1 cellular context compared by ENCODE assay signal in the genomic region with DNA sequence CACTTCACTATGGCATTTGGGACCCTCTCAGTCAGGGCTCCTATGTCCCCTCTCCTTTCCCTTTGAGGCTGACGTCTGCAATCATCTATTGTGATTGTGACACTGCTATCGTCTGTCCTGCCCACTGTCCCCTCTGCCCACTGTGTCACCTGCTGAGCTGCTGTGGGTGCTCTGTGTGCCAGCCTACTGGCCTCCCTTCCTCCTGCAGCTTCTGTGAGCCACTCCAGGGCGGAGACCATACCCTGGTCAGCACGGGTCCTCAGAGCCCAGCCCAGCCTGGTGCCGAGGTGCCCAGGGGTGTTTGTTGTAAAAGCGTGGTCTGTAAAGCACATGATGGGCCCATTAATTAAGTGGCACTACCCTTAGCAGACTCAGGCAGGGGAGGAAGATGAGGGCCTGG.
TF ChIP-seq lines count a peak whose summit lies in the region.

No MANE protein-coding gene starts in this region.

TF ChIP-seq in H1, 55 proteins besides CTCF, POLR2A, EP300 and RAD21 (continued from another document):
- TF ChIP-seq SP4 (IDR thresholded peaks at IDR 0.05; ENCODE audit: low read length) = no peak
- no peak for TF ChIP-seq RBBP5 (IDR thresholded peaks at IDR 0.05; ENCODE audit: borderline replicate concordance, low read depth, low read length)
- TF ChIP-seq SUZ12 (IDR thresholded peaks at IDR 0.05; ENCODE audit: low read length) = no peak
- no peak for TF ChIP-seq CHD1 (IDR thresholded peaks at IDR 0.05; ENCODE audit: low read depth, low read length)
